Comparison of ENCODE assay signal across 14 cellular contexts in genomic region chr19:46919324-46919723, GRCh38. TPM values are rescaled to one million over a fixed set of nuclear protein-coding genes. Genes with fewer than 3 reads are reported as not detected.
A peak's percentile ranks its signal among the peaks of the same experiment; 100 is the strongest.
DNase-seq lines count a peak whose midpoint lies in the region; ATAC-seq, FAIRE-seq and TF ChIP-seq lines count a peak whose summit lies in the region.
"Had no signal": no experiment of that assay in that cellular context is flagged by ENCODE, and none has a peak within 500 bp of the region (broad histone marks: within the 10 kb centered on the region; RNA-seq: fewer than 3 reads in every experiment).

No MANE protein-coding gene starts in this region.

- H4K20me1 ChIP-seq in GM23338 (replicated peaks; ENCODE audit: insufficient read depth) (peaks cover 39% of the 10 kb centered on the region), keratinocyte (ENCODE audit: control insufficient read depth, extremely low read depth, insufficient read depth, low read length) (no peaks in the 10 kb centered on the region)

- POLR2A ChIA-PET in activated CD4-positive, alpha-beta memory T cell treated with anti-CD3 and anti-CD28 coated beads for 36 hours (lab: Charles Lee), result interaction anchor here (1.2 to 1.5 kb wide), 3 partner anchors 8 to 34 kb away, joined by 3 to 5 read pairs (median 4); no protein-coding TSS in a partner anchor

- H3K9me3 ChIP-seq in keratinocyte (ENCODE audit: control insufficient read depth, low read depth, low read length), result no peaks in the 10 kb centered on the region

- H3F3A ChIP-seq in GM23338 (replicated peaks; ENCODE audit: low read depth), result peaks cover 8% of the 10 kb centered on the region; the same call in 1 of the 2 replicates

- intact Hi-C loops in activated CD4-positive, alpha-beta memory T cell treated with anti-CD3 and anti-CD28 coated beads for 36 hours (cut with micrococcal nuclease), result loop anchor here (5.0 to 10.0 kb wide), 2 partner anchors 33 to 55 kb away; partner anchors contain the start of gene ARHGAP35

- H3K9ac ChIP-seq in keratinocyte (ENCODE audit: control insufficient read depth, extremely low read depth, insufficient read depth, low read length), result no peak overlapping the region

- H3K36me3 ChIP-seq in GM23338 (ENCODE audit: insufficient read depth) (peaks cover 8% of the 10 kb centered on the region; the same call in 1 of the 2 replicates), keratinocyte (ENCODE audit: control insufficient read depth in 2 of 2, extremely low read depth in 1 of 2, insufficient read depth in 2 of 2, low read length in 2 of 2) (peaks cover 25 to 29% of the 10 kb centered on the region in 2 experiments)

- peaks cover 18% of the 10 kb centered on the region for H3K4me1 ChIP-seq in GM23338 (ENCODE audit: insufficient read depth)
- peaks cover 19% of the 10 kb centered on the region for H3K4me1 ChIP-seq in keratinocyte (ENCODE audit: control insufficient read depth, extremely low read depth, insufficient read depth, low read length)

- H3K9me1 ChIP-seq in keratinocyte (ENCODE audit: control insufficient read depth, extremely low read depth, insufficient read depth, low read length), result peaks cover 4% of the 10 kb centered on the region

- H3K9me2 ChIP-seq in GM23338 (ENCODE audit: insufficient read depth), result no peaks in the 10 kb centered on the region

- H2AFZ ChIP-seq in GM23338 (no peak overlapping the region), keratinocyte (ENCODE audit: control insufficient read depth, low read length) (no peak overlapping the region)

- H3K27ac ChIP-seq in GM23338 (ENCODE audit: low read depth) (no peak overlapping the region), keratinocyte (ENCODE audit: control insufficient read depth, insufficient read depth, low read length) (no peak overlapping the region)

- no peak for ATAC-seq in GM23338
- ATAC-seq: CD8-positive, alpha-beta T cell had no signal

- CTCF ChIA-PET in activated CD4-positive, alpha-beta memory T cell treated with anti-CD3 and anti-CD28 coated beads for 36 hours (lab: Charles Lee), result interaction anchor here (1.1 kb wide), 1 partner anchor 169 kb away, joined by 3 read pairs; no protein-coding TSS in a partner anchor

- peak; percentile 51 for FAIRE-seq in keratinocyte (lab: Jason Lieb, UNC)

- no peaks in the 10 kb centered on the region for H3K9me3 Mint-ChIP-seq in GM23338
- no peaks in the 10 kb centered on the region for H3K9me3 Mint-ChIP-seq in activated CD4-positive, alpha-beta memory T cell treated with anti-CD3 and anti-CD28 coated beads for 36 hours
- H3K9me3 Mint-ChIP-seq: brain; CD8-positive, alpha-beta T cell; memory B cell; T-helper 1 cell treated with Interleukin-12 subunit alpha and Interleukin-12 subunit beta and Interleukin-4 antibody, amounts not matched to agents 30 μg/mL and 1 μg/mL, for 36 hours had no signal

- peaks cover 12% of the 10 kb centered on the region for H3K4me1 Mint-ChIP-seq in GM23338
- H3K4me1 Mint-ChIP-seq in activated CD4-positive, alpha-beta memory T cell treated with anti-CD3 and anti-CD28 coated beads for 36 hours (ENCODE audit: low read depth), result peaks cover 50% of the 10 kb centered on the region

- H3K27me3 ChIP-seq in GM23338 (ENCODE audit: insufficient read depth), result no peaks in the 10 kb centered on the region
- H3K27me3 ChIP-seq in keratinocyte (ENCODE audit: control insufficient read depth, extremely low read depth, insufficient read depth, low read length), result no peaks in the 10 kb centered on the region

- DNase-seq in AG08395 (ENCODE audit: low spot score) (peak; percentile 49), GM23338 (ENCODE audit: low spot score) (no peak), keratinocyte (ENCODE audit: low read depth, low spot score) (no peak), nucleus accumbens (lab: John Stamatoyannopoulos, UW) (no peak), H4 (ENCODE audit: low spot score) (no peak), NCI-H1694 treated with DMSO at 0.1 percent for 48 hours (lab: John Stamatoyannopoulos, UW) (no peak), mesenteric fat pad (ENCODE audit: low spot score) (no peak)
- peak; percentile 53 for DNase-seq in activated CD4-positive, alpha-beta memory T cell treated with anti-CD3 and anti-CD28 coated beads for 36 hours
- DNase-seq: activated CD8-positive, alpha-beta memory T cell treated with anti-CD3 and anti-CD28 coated beads, Interleukin-2, amount 50 U/mL, for 4 hours; CD8-positive, alpha-beta T cell; hippocampal formation had no signal

- 0 out of 2 replicates have a peak overlapping the region, but pooled peaks have one; percentile 43 for H3K27ac Mint-ChIP-seq in GM23338
- no peak overlapping the region for H3K27ac Mint-ChIP-seq in activated CD4-positive, alpha-beta memory T cell treated with anti-CD3 and anti-CD28 coated beads for 36 hours
- H3K27ac Mint-ChIP-seq: memory B cell; T-helper 1 cell treated with Interleukin-12 subunit alpha and Interleukin-12 subunit beta and Interleukin-4 antibody, amounts not matched to agents 30 μg/mL and 1 μg/mL, for 36 hours had no signal

- no peak for TF ChIP-seq CTCF in GM23338 (conservative IDR thresholded peaks at IDR 0.05; ENCODE audit: low read depth in 2 of 2)
- no peak for TF ChIP-seq CTCF in keratinocyte (optimal IDR thresholded peaks at IDR 0.05 in 1 of 3, IDR thresholded peaks at IDR 0.05 in 1 of 3, conservative IDR thresholded peaks at IDR 0.05 in 1 of 3; ENCODE audit: extremely low read depth in 1 of 3, insufficient read depth in 2 of 3, low read length in 3 of 3)

- no peak overlapping the region for H3K4me3 Mint-ChIP-seq in GM23338
- H3K4me3 Mint-ChIP-seq in activated CD4-positive, alpha-beta memory T cell treated with anti-CD3 and anti-CD28 coated beads for 36 hours, result no peak overlapping the region
- H3K4me3 Mint-ChIP-seq: brain; CD8-positive, alpha-beta T cell; memory B cell; T-helper 1 cell treated with Interleukin-12 subunit alpha and Interleukin-12 subunit beta and Interleukin-4 antibody, amounts not matched to agents 30 μg/mL and 1 μg/mL, for 36 hours had no signal

- dilution Hi-C loops in keratinocyte (cut with MboI; ENCODE audit: extremely low pct_ligation_motif_present, low sequenced_read_pairs), result no loop called here

- H3K36me3 Mint-ChIP-seq in GM23338 (ENCODE audit: low read depth), result peaks cover 38% of the 10 kb centered on the region
- peaks cover 40% of the 10 kb centered on the region for H3K36me3 Mint-ChIP-seq in activated CD4-positive, alpha-beta memory T cell treated with anti-CD3 and anti-CD28 coated beads for 36 hours

- H3K4me3 ChIP-seq in GM23338 (no peak overlapping the region), keratinocyte (ENCODE audit: control insufficient read depth in 2 of 3, extremely low read depth in 1 of 3, insufficient read depth in 2 of 3, low read depth in 1 of 3, low read length in 3 of 3) (no peak overlapping the region)

- H3K4me2 ChIP-seq in GM23338 (no peak overlapping the region), keratinocyte (ENCODE audit: control insufficient read depth, extremely low read depth, insufficient read depth, low read depth, low read length) (no peak overlapping the region)

- H3K27me3 Mint-ChIP-seq in GM23338 (ENCODE audit: insufficient read depth, low read depth, poor library complexity), result peaks cover 12% of the 10 kb centered on the region
- no peaks in the 10 kb centered on the region for H3K27me3 Mint-ChIP-seq in activated CD4-positive, alpha-beta memory T cell treated with anti-CD3 and anti-CD28 coated beads for 36 hours
- H3K27me3 Mint-ChIP-seq: brain, memory B cell had no signal

- peaks cover 73% of the 10 kb centered on the region for H3K79me2 ChIP-seq in GM23338 (replicated peaks; ENCODE audit: insufficient read depth)
- peaks cover 75% of the 10 kb centered on the region for H3K79me2 ChIP-seq in keratinocyte (ENCODE audit: control insufficient read depth, insufficient read depth, low read length)

TF ChIP-seq in GM23338, 12 proteins besides CTCF, POLR2A, EP300 and RAD21:
- no peak for TF ChIP-seq CREB1 (CRISPR knock-in tag; IDR thresholded peaks at IDR 0.05; ENCODE audit: low read depth)
- no peak for TF ChIP-seq STAT1 (IDR thresholded peaks at IDR 0.05; ENCODE audit: unreplicated experiment)
- TF ChIP-seq JUNB (IDR thresholded peaks at IDR 0.05; ENCODE audit: unreplicated experiment), result no peak
- no peak for TF ChIP-seq EZH2phosphoT487 (IDR thresholded peaks at IDR 0.05; ENCODE audit: unreplicated experiment)
- no peak for TF ChIP-seq ZNF331 (CRISPR knock-in tag; IDR thresholded peaks at IDR 0.05; ENCODE audit: low read depth)
- TF ChIP-seq ZNF114 (CRISPR knock-in tag; IDR thresholded peaks at IDR 0.05), result no peak
- TF ChIP-seq ETS1 (IDR thresholded peaks at IDR 0.05), result no peak

RNA-seq across cellular contexts. Expression of gene ARHGAP35, which starts 58.5 kb away (rescaled TPM):
- 49.4 and 57.7 TPM in 2 replicates for total RNA-seq in GM23338 (2014; rRNA removed; shearing (Covaris generic))
- polyA plus RNA-seq in GM23338 (2016; fragmentation: Nextera tagmentation; extraction: Ambion mirVana) (13.6 and 14.4 TPM in 2 replicates), keratinocyte (14.3 to 21.7 TPM (median 19.5 TPM) in 3 replicates)
- 10 to 100 TPM; 17.8 to 18.5 TPM for total RNA-seq in activated CD4-positive, alpha-beta memory T cell treated with anti-CD3 and anti-CD28 coated beads for 36 hours
- polyA plus RNA-seq in keratinocyte (2011; ENCODE audit: low read depth), result 10.5 TPM
- 15.7 and 18.8 TPM in 2 replicates for polyA plus RNA-seq in keratinocyte (2011; cell fraction: cytosol; rRNA removed)
- 39.3 and 40.4 TPM in 2 replicates for polyA plus RNA-seq in keratinocyte (2011; cell fraction: nucleus; rRNA removed)
- 14.8 and 26.2 TPM in 2 replicates for polyA plus RNA-seq in keratinocyte (2012; ENCODE audit: low replicate concordance)
- 35.4 to 53.2 TPM (median 45.6 TPM) in 3 replicates for polyA minus RNA-seq in keratinocyte
- 20.0 TPM for polyA minus RNA-seq in keratinocyte (2011; cell fraction: cytosol; rRNA and poly(A)+ RNA removed)
- polyA minus RNA-seq in keratinocyte (2011; cell fraction: nucleus; rRNA and poly(A)+ RNA removed), result 33.8 and 54.2 TPM in 2 replicates
- 24.0 and 27.1 TPM in 2 replicates for total RNA-seq in H4 (2014; rRNA removed; shearing (Covaris generic))
- 53.3 TPM for total RNA-seq in mesenteric fat pad

Comparison
In these comparisons a context has a peak if more than half of its experiments do, and no peak if none do; other contexts are left out.
1. DNase-seq: peak in AG08395 (single experiment) and activated CD4-positive, alpha-beta memory T cell treated with anti-CD3 and anti-CD28 coated beads for 36 hours (single experiment); none in GM23338 (single experiment), keratinocyte (single experiment), nucleus accumbens (0 of 56), H4 (single experiment), NCI-H1694 treated with DMSO at 0.1 percent for 48 hours (single experiment) and mesenteric fat pad (single experiment).